16 cellular contexts compared by ENCODE assay signal in the genomic region with DNA sequence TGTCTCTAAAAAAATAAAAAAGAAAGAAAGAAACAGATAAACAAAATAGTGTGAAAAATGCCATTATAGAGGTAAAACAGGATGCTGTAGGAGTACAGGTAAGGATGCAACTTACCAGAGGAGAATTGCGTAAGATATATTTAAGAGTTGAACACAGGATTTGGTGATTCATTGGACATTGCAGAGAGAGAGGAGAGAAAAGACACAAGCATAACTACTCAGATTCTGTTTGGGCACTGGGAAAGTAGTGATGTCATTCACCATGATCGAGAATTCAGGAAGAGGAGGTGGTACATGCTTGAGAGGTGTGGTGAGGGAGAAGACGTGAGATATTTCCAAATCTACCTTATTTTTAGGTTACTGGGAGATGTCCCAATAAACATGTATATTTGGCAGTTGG.
A peak's percentile ranks its signal among the peaks of the same experiment; 100 is the strongest.
DNase-seq lines count a peak whose midpoint lies in the region; ATAC-seq, FAIRE-seq and TF ChIP-seq lines count a peak whose summit lies in the region.
"Had no signal": no experiment of that assay in that cellular context is flagged by ENCODE, and none has a peak within 500 bp of the region (broad histone marks: within the 10 kb centered on the region; RNA-seq: fewer than 3 reads in every experiment).

No MANE protein-coding gene starts in this region.

- no peaks in the 10 kb centered on the region for H3K23me2 ChIP-seq in H1 (ENCODE audit: low read depth, low read length)

- TF ChIP-seq RAD21 in H1 (IDR thresholded peaks at IDR 0.05 in 1 of 2, conservative IDR thresholded peaks at IDR 0.05 in 1 of 2; ENCODE audit: low read depth in 2 of 2, low read length in 2 of 2): no peak

- H3K9me3 ChIP-seq in RWPE2 (ENCODE audit: severe bottlenecking) (no peaks in the 10 kb centered on the region), H1 (ENCODE audit: insufficient read depth in 2 of 2, low read depth in 1 of 2, low read length in 1 of 2) (no peaks in the 10 kb centered on the region)
- H3K9me3 ChIP-seq: Caco-2, HAP-1 had no signal

- H4K20me1 ChIP-seq in H1 (replicated peaks in 1 of 2; ENCODE audit: control insufficient read depth in 1 of 2, insufficient read depth in 2 of 2, low read length in 2 of 2): no peaks in the 10 kb centered on the region

- H3K36me3 ChIP-seq in RWPE2 (ENCODE audit: low read depth) (no peaks in the 10 kb centered on the region), H1 (ENCODE audit: control insufficient read depth in 2 of 4, insufficient read depth in 4 of 4, low read length in 3 of 4) (peaks cover 22 to 65% (median 46%) of the 10 kb centered on the region in 4 experiments)
- H3K36me3 ChIP-seq: HAP-1 had no signal

- no peak overlapping the region for H3K14ac ChIP-seq in H1 (ENCODE audit: insufficient read length)

- CTCF ChIA-PET in H1 (lab: Charles Lee; ENCODE audit: partially characterized antibody): no interaction called here

- no peak overlapping the region for H4K91ac ChIP-seq in H1 (replicated peaks; ENCODE audit: insufficient read length, low read length)

- no peak overlapping the region for H3K27ac ChIP-seq in RWPE2 (ENCODE audit: poor library complexity, severe bottlenecking)
- H3K27ac ChIP-seq in H1 (ENCODE audit: low read depth, low read length): no peak overlapping the region
- H3K27ac ChIP-seq: C4-2B had no signal

- no peak for TF ChIP-seq EP300 in H1 (IDR thresholded peaks at IDR 0.05; ENCODE audit: borderline replicate concordance in 1 of 2, low read depth in 2 of 2, low read length in 2 of 2)

- no peak for TF ChIP-seq POLR2A in H1 (IDR thresholded peaks at IDR 0.05; ENCODE audit: control extremely low read depth in 1 of 2, low read depth in 2 of 2, low read length in 2 of 2)

- H3K4me3 ChIP-seq in RWPE2 (ENCODE audit: severe bottlenecking): no peak overlapping the region
- H3K4me3 ChIP-seq in H1 (ENCODE audit: extremely low read depth in 1 of 4, insufficient read depth in 2 of 4, low read depth in 3 of 4, low read length in 4 of 4): no peak overlapping the region
- H3K4me3 ChIP-seq: HAP-1 had no signal

- WGBS in H1 (ENCODE audit: extremely low coverage in 1 of 2, insufficient coverage in 1 of 2, insufficient read length in 1 of 2, insufficient replicate concordance in 2 of 2, low coverage in 1 of 2, low lambda C conversion rate in 2 of 2, missing lambda C conversion rate in 1 of 2), 2 experiments: 87% methylated on average over 3 of the region's 3 CpGs; no CpG with 5 or more reads in 1 of the 2 experiments

- H2AK5ac ChIP-seq in H1 (ENCODE audit: low read depth, low read length): no peak overlapping the region

- FAIRE-seq in H1 (lab: Jason Lieb, UNC): no peak
- FAIRE-seq: A204.1, D721Med, G401.6, GM12891, GM19239 had no signal

- H3K4me1 ChIP-seq in RWPE2 (ENCODE audit: insufficient read depth, poor library complexity, severe bottlenecking) (no peaks in the 10 kb centered on the region), H1 (replicated peaks in 1 of 4; ENCODE audit: control insufficient read depth in 3 of 4, insufficient read depth in 4 of 4, low read length in 3 of 4) (no peaks in the 10 kb centered on the region)
- H3K4me1 ChIP-seq: Caco-2, HAP-1 had no signal

- no peak overlapping the region for H2BK20ac ChIP-seq in H1 (ENCODE audit: low read length)

- H3K79me1 ChIP-seq in H1 (ENCODE audit: low read depth, low read length): no peaks in the 10 kb centered on the region

- no peak overlapping the region for H2BK120ac ChIP-seq in H1 (replicated peaks; ENCODE audit: low read depth, low read length)

- POLR2A ChIA-PET in H1 (lab: Charles Lee; ENCODE audit: partially characterized antibody): interaction anchor here (0.6 to 1.1 kb wide), 2 partner anchors 10 to 47 kb away, joined by 3 read pairs; no protein-coding TSS in a partner anchor

- H3K27me3 ChIP-seq in RWPE2 (ENCODE audit: insufficient read depth, poor library complexity, severe bottlenecking): no peaks in the 10 kb centered on the region
- no peaks in the 10 kb centered on the region for H3K27me3 ChIP-seq in H1 (replicated peaks in 1 of 4; ENCODE audit: control insufficient read depth in 3 of 4, extremely low read depth in 1 of 4, insufficient read depth in 3 of 4, low read length in 3 of 4)

- no peak overlapping the region for H3K18ac ChIP-seq in H1 (ENCODE audit: extremely low read depth, low read length)

- ATAC-seq in RWPE2 (ENCODE audit: low read depth): peak; percentile 53; the same call in 2 of the 3 replicates
- no peak for ATAC-seq in HG02610 (IDR thresholded peaks at IDR 0.05; ENCODE audit: unreplicated experiment)
- ATAC-seq in HG03565 (IDR thresholded peaks at IDR 0.05; ENCODE audit: unreplicated experiment): no peak

- H3K56ac ChIP-seq in H1 (replicated peaks; ENCODE audit: insufficient read length, low read depth, low read length): no peak overlapping the region

- H3K23ac ChIP-seq in H1 (ENCODE audit: insufficient read length): no peak overlapping the region

- H4K8ac ChIP-seq in H1 (ENCODE audit: extremely low read depth, insufficient read depth, low read length): no peak overlapping the region

- no peaks in the 10 kb centered on the region for H3K79me2 ChIP-seq in H1 (ENCODE audit: control insufficient read depth in 1 of 2, insufficient read depth in 2 of 2, low read length in 2 of 2)

- no peak for TF ChIP-seq CTCF in RWPE2 (IDR thresholded peaks at IDR 0.05; ENCODE audit: poor library complexity, severe bottlenecking)
- TF ChIP-seq CTCF in H1 (IDR thresholded peaks at IDR 0.05; ENCODE audit: control extremely low read depth in 1 of 3, insufficient read depth in 1 of 3, low read depth in 1 of 3, low read length in 3 of 3): no peak

- H2AFZ ChIP-seq in H1 (ENCODE audit: low read length): no peak overlapping the region

- no peak overlapping the region for H2BK12ac ChIP-seq in H1 (ENCODE audit: low read depth, low read length)

- no peak overlapping the region for H4K5ac ChIP-seq in H1 (ENCODE audit: insufficient read length, low read depth, low read length)

- H3K4me2 ChIP-seq in H1 (ENCODE audit: insufficient read depth in 1 of 2, low read depth in 2 of 2, low read length in 2 of 2): no peak overlapping the region

- no peak overlapping the region for H3K9ac ChIP-seq in H1 (replicated peaks in 1 of 4; ENCODE audit: extremely low read depth in 1 of 4, low read depth in 3 of 4, low read length in 3 of 4)

- no peak overlapping the region for H2BK15ac ChIP-seq in H1 (ENCODE audit: low read length)

- H2BK5ac ChIP-seq in H1 (ENCODE audit: low read depth, low read length): no peak overlapping the region

- peak; percentile 33 for DNase-seq in HT1080 (ENCODE audit: low read depth)
- DNase-seq in RWPE2 (ENCODE audit: low spot score): no peak
- DNase-seq in H1 (ENCODE audit: low read depth in 1 of 2, low spot score in 2 of 2): no peak
- DNase-seq in activated CD8-positive, alpha-beta memory T cell treated with anti-CD3 and anti-CD28 coated beads, Interleukin-2, amount 50 U/mL, for 48 hours: no peak
- DNase-seq: AML-193; Caco-2; CD4-positive, alpha-beta T cell had no signal

- H3K4ac ChIP-seq in H1 (replicated peaks; ENCODE audit: insufficient read length, low read depth, low read length): no peak overlapping the region

TF ChIP-seq in H1, 55 proteins besides CTCF, POLR2A, EP300 and RAD21:
- no peak for TF ChIP-seq NRF1 (IDR thresholded peaks at IDR 0.05; ENCODE audit: low read depth, low read length)
- no peak for TF ChIP-seq RFX5 (IDR thresholded peaks at IDR 0.05; ENCODE audit: borderline replicate concordance, low read depth, low read length)
- TF ChIP-seq POU5F1 (IDR thresholded peaks at IDR 0.05; ENCODE audit: low read depth, low read length): no peak
- no peak for TF ChIP-seq SIN3A (conservative IDR thresholded peaks at IDR 0.05 in 1 of 2, IDR thresholded peaks at IDR 0.05 in 1 of 2; ENCODE audit: low read depth in 1 of 2, low read length in 2 of 2)
- no peak for TF ChIP-seq HDAC2 (IDR thresholded peaks at IDR 0.05; ENCODE audit: borderline replicate concordance in 1 of 2, low read depth in 2 of 2, low read length in 2 of 2)
- no peak for TF ChIP-seq ZNF274 (IDR thresholded peaks at IDR 0.05; ENCODE audit: borderline replicate concordance, extremely low read depth, low read length)
- TF ChIP-seq CEBPB (IDR thresholded peaks at IDR 0.05; ENCODE audit: low read depth, low read length): 0 out of 2 replicates have a peak, but pooled peaks have one; percentile 14
